Comparison of ENCODE assay signal across 8 cellular contexts in the genomic region with DNA sequence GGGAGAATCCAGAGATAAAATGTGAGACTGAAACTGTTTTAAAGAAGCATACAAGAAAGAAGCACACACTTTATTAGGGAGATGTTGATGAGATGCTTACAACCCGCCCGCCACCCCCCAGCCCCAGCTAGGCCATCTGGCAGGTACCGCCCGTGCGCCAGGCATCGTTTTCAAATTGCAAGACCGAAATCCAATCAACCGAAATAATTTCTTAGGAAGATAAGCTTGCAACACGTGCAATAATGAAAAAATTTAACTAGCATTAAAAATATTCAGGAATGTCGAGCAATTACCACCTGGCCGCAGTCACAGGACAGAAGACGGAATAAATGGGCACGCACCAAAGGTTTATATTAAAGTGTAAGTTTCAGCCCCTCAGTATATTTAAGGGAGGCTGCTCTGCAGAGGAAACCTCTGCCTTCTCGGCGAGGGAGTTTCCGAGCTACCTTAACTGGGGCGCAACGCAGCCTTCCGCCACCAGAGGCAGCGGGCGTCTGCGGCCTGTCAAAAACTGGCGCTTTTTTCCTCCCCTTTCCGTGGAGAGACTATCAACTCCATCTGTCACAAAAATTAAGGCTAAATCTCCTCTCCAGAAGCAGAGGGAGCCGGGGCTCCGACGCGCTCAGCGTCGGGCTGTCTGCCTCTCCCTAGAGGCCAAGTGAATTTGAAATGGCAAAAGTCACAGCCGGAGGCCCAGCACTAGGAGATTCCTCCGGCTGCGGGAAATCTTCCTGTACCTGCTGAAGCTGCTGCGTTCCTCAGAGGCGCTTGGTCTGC. TPM values are rescaled to one million over a fixed set of nuclear protein-coding genes. Genes with fewer than 3 reads are reported as not detected.
DNase-seq lines count a peak whose midpoint lies in the region; ATAC-seq, FAIRE-seq and TF ChIP-seq lines count a peak whose summit lies in the region.

No MANE protein-coding gene starts in this region.

- peaks cover 18% of the 10 kb centered on the region for H3K79me2 ChIP-seq in neural cell (replicated peaks; ENCODE audit: insufficient read depth, low read length)

- peak overlapping the region; percentile 79 for H3K9ac ChIP-seq in neural cell (ENCODE audit: low read length)

- H3K4me3 ChIP-seq in CD4-positive, CD25-positive, alpha-beta regulatory T cell (ENCODE audit: low read depth, low read length) = peak overlapping the region; percentile 80
- H3K4me3 ChIP-seq in neural cell (ENCODE audit: low read length) = peak overlapping the region; percentile 92

- H3K4me3 Mint-ChIP-seq in CD4-positive, CD25-positive, alpha-beta regulatory T cell = peak overlapping the region; percentile 89 to 93 (median 90)
- H3K4me3 Mint-ChIP-seq in stimulated activated naive CD8-positive, alpha-beta T cell treated with anti-CD3 and anti-CD28 coated beads, Interleukin-15, Interleukin-2, amounts not matched to agents 100 ng/mL and 50 ng/mL, for 24 hours = peak overlapping the region; percentile 74

- H3K9me3 Mint-ChIP-seq in CD4-positive, CD25-positive, alpha-beta regulatory T cell = peaks cover 0 to 6% (median 0%) of the 10 kb centered on the region in 7 donors
- no peaks in the 10 kb centered on the region for H3K9me3 Mint-ChIP-seq in stimulated activated naive CD8-positive, alpha-beta T cell treated with anti-CD3 and anti-CD28 coated beads, Interleukin-15, Interleukin-2, amounts not matched to agents 100 ng/mL and 50 ng/mL, for 24 hours

- ATAC-seq in CD4-positive, CD25-positive, alpha-beta regulatory T cell (ENCODE audit: low read depth in 2 of 2) = peak; percentile 62 to 70
- ATAC-seq in GM19397 (IDR thresholded peaks at IDR 0.05; ENCODE audit: unreplicated experiment) = peak; percentile 59
- peak; percentile 53 for ATAC-seq in HG03558 (IDR thresholded peaks at IDR 0.05; ENCODE audit: extremely low read depth, unreplicated experiment)

- peak overlapping the region; percentile 21 for H3K27ac ChIP-seq in CD4-positive, CD25-positive, alpha-beta regulatory T cell (ENCODE audit: insufficient read depth, low read length, poor library complexity, severe bottlenecking)
- peak overlapping the region; percentile 42 for H3K27ac ChIP-seq in neural cell (ENCODE audit: low read length)

- H3F3A ChIP-seq in neural cell (ENCODE audit: insufficient read depth, low read length, poor library complexity, severe bottlenecking) = no peaks in the 10 kb centered on the region

- peak overlapping the region in 1 of 3 donors; percentile 68 for H3K27ac Mint-ChIP-seq in CD4-positive, CD25-positive, alpha-beta regulatory T cell
- no peak overlapping the region for H3K27ac Mint-ChIP-seq in stimulated activated naive CD8-positive, alpha-beta T cell treated with anti-CD3 and anti-CD28 coated beads, Interleukin-15, Interleukin-2, amounts not matched to agents 100 ng/mL and 50 ng/mL, for 24 hours

- peaks cover 30% of the 10 kb centered on the region for H3K27me3 Mint-ChIP-seq in CD4-positive, CD25-positive, alpha-beta regulatory T cell
- peaks cover 29% of the 10 kb centered on the region for H3K27me3 Mint-ChIP-seq in stimulated activated naive CD8-positive, alpha-beta T cell treated with anti-CD3 and anti-CD28 coated beads, Interleukin-15, Interleukin-2, amounts not matched to agents 100 ng/mL and 50 ng/mL, for 24 hours

- DNase-seq in CD4-positive, CD25-positive, alpha-beta regulatory T cell = peak; percentile 36 to 81 (median 69)
- DNase-seq in RCC 7860 (ENCODE audit: low spot score) (peak; percentile 33), fibroblast of the conjunctiva (ENCODE audit: low read depth) (peak; percentile 83)
- DNase-seq in activated effector memory CD4-positive, alpha-beta T cell treated with Interleukin-2 at 50 U/mL for 16 hours = peak; percentile 66

- peaks cover 6 to 24% (median 12%) of the 10 kb centered on the region in 4 donors for H3K4me1 Mint-ChIP-seq in CD4-positive, CD25-positive, alpha-beta regulatory T cell
- H3K4me1 Mint-ChIP-seq in stimulated activated naive CD8-positive, alpha-beta T cell treated with anti-CD3 and anti-CD28 coated beads, Interleukin-15, Interleukin-2, amounts not matched to agents 100 ng/mL and 50 ng/mL, for 24 hours (ENCODE audit: low read depth) = peaks cover 20% of the 10 kb centered on the region

- H3K9me2 ChIP-seq in neural cell (ENCODE audit: insufficient read depth, low read length) = no peaks in the 10 kb centered on the region

- peak; percentile 93 for TF ChIP-seq CTCF in neural cell (IDR thresholded peaks at IDR 0.05; ENCODE audit: poor library complexity, severe bottlenecking)

- peaks cover 18% of the 10 kb centered on the region for H3K27me3 ChIP-seq in CD4-positive, CD25-positive, alpha-beta regulatory T cell (ENCODE audit: control insufficient read depth, insufficient read depth, low read length)
- no peaks in the 10 kb centered on the region for H3K27me3 ChIP-seq in neural cell (ENCODE audit: insufficient read depth, low read depth, low read length)

- TF ChIP-seq RAD21 in neural cell (conservative IDR thresholded peaks at IDR 0.05) = peak; percentile 74

- H4K20me1 ChIP-seq in neural cell (ENCODE audit: insufficient read depth) = no peaks in the 10 kb centered on the region

- peak; percentile 17 for FAIRE-seq in RCC 7860 (lab: Jason Lieb, UNC)

- no peaks in the 10 kb centered on the region for H3K36me3 Mint-ChIP-seq in CD4-positive, CD25-positive, alpha-beta regulatory T cell
- no peaks in the 10 kb centered on the region for H3K36me3 Mint-ChIP-seq in stimulated activated naive CD8-positive, alpha-beta T cell treated with anti-CD3 and anti-CD28 coated beads, Interleukin-15, Interleukin-2, amounts not matched to agents 100 ng/mL and 50 ng/mL, for 24 hours (ENCODE audit: low read depth)

- peak overlapping the region; percentile 48 for H2AFZ ChIP-seq in neural cell (ENCODE audit: low read depth, low read length)

- TF ChIP-seq EP300 in neural cell (conservative IDR thresholded peaks at IDR 0.05; ENCODE audit: poor library complexity, severe bottlenecking) = peak; percentile 21

- no peaks in the 10 kb centered on the region for H3K9me3 ChIP-seq in CD4-positive, CD25-positive, alpha-beta regulatory T cell (ENCODE audit: control insufficient read depth in 2 of 2, low read length in 2 of 2)
- no peaks in the 10 kb centered on the region for H3K9me3 ChIP-seq in neural cell (ENCODE audit: low read length)

- H3K4me1 ChIP-seq in CD4-positive, CD25-positive, alpha-beta regulatory T cell (ENCODE audit: control insufficient read depth, insufficient read depth, low read length, poor library complexity, severe bottlenecking) = peaks cover 22% of the 10 kb centered on the region

- H3K4me2 ChIP-seq in neural cell (ENCODE audit: low read length) = peak overlapping the region; percentile 92

- no peaks in the 10 kb centered on the region for H3K36me3 ChIP-seq in CD4-positive, CD25-positive, alpha-beta regulatory T cell (ENCODE audit: control insufficient read depth, insufficient read depth, low read length)
- H3K36me3 ChIP-seq in neural cell (ENCODE audit: insufficient read depth, low read length) = no peaks in the 10 kb centered on the region

TF ChIP-seq in neural cell, 6 proteins besides CTCF, POLR2A, EP300 and RAD21:
- TF ChIP-seq, protein P1, sequence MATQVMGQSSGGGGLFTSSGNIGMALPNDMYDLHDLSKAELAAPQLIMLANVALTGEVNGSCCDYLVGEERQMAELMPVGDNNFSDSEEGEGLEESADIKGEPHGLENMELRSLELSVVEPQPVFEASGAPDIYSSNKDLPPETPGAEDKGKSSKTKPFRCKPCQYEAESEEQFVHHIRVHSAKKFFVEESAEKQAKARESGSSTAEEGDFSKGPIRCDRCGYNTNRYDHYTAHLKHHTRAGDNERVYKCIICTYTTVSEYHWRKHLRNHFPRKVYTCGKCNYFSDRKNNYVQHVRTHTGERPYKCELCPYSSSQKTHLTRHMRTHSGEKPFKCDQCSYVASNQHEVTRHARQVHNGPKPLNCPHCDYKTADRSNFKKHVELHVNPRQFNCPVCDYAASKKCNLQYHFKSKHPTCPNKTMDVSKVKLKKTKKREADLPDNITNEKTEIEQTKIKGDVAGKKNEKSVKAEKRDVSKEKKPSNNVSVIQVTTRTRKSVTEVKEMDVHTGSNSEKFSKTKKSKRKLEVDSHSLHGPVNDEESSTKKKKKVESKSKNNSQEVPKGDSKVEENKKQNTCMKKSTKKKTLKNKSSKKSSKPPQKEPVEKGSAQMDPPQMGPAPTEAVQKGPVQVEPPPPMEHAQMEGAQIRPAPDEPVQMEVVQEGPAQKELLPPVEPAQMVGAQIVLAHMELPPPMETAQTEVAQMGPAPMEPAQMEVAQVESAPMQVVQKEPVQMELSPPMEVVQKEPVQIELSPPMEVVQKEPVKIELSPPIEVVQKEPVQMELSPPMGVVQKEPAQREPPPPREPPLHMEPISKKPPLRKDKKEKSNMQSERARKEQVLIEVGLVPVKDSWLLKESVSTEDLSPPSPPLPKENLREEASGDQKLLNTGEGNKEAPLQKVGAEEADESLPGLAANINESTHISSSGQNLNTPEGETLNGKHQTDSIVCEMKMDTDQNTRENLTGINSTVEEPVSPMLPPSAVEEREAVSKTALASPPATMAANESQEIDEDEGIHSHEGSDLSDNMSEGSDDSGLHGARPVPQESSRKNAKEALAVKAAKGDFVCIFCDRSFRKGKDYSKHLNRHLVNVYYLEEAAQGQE (IDR thresholded peaks at IDR 0.05; ENCODE audit: borderline replicate concordance) = no peak
- no peak for TF ChIP-seq EZH2 (IDR thresholded peaks at IDR 0.05; ENCODE audit: borderline replicate concordance, insufficient read depth, low read length, poor library complexity, severe bottlenecking)
- TF ChIP-seq POLR2AphosphoS5 (IDR thresholded peaks at IDR 0.05) = peak; percentile 66
- peak; percentile 59 for TF ChIP-seq MXI1 (conservative IDR thresholded peaks at IDR 0.05; ENCODE audit: poor library complexity, severe bottlenecking)
- TF ChIP-seq TAF1 (IDR thresholded peaks at IDR 0.05; ENCODE audit: low read depth) = peak; percentile 52
- peak; percentile 71 for TF ChIP-seq SMC3 (conservative IDR thresholded peaks at IDR 0.05; ENCODE audit: poor library complexity)

RNA-seq across cellular contexts. Expression of gene GAS1, which starts 1.0 kb away (rescaled TPM):
- 0.12 TPM for total RNA-seq in CD4-positive, CD25-positive, alpha-beta regulatory T cell
- polyA plus RNA-seq in CD4-positive, CD25-positive, alpha-beta regulatory T cell = under 1 TPM in 2 of 4 donors, not detected in 2; 0.10 to 0.20 TPM
- polyA plus RNA-seq in neural cell = 1.4 and 1.6 TPM in 2 replicates
- 7.8 and 8.0 TPM in 2 replicates for polyA minus RNA-seq in neural cell

Comparison
In these comparisons a context has a peak if more than half of its experiments do, and no peak if none do; other contexts are left out.
1. Peak in every context shown above with its lines: DNase-seq, ATAC-seq, H3K4me3 ChIP-seq and H3K27ac ChIP-seq.
2. DNase-seq: peak in every context shown above with its lines; median percentile 83 in fibroblast of the conjunctiva; 69 in CD4-positive, CD25-positive, alpha-beta regulatory T cell; 66 in activated effector memory CD4-positive, alpha-beta T cell treated with Interleukin-2 at 50 U/mL for 16 hours; 33 in RCC 7860.